ENCODE assay signal across 9 cellular contexts in genomic region chr15:29571728-29572454, GRCh38.
DNase-seq lines count a peak whose midpoint lies in the region; ATAC-seq, FAIRE-seq and TF ChIP-seq lines count a peak whose summit lies in the region.
"Had no signal": no experiment of that assay in that cellular context is flagged by ENCODE, and none has a peak within 500 bp of the region (broad histone marks: within the 10 kb centered on the region; RNA-seq: fewer than 3 reads in every experiment).

No MANE protein-coding gene starts in this region.

- H3K4me1 ChIP-seq in thoracic aorta (ENCODE audit: control insufficient read depth in 1 of 2, low read depth in 2 of 2) = peaks cover 0 to 5% of the 10 kb centered on the region in 2 donors

- no peaks in the 10 kb centered on the region for H3K4me1 Mint-ChIP-seq in activated T-cell treated with anti-CD3 and anti-CD28 coated beads, Interleukin-2, amount 50 U/mL, for 72 hours (ENCODE audit: low read depth)
- peaks cover 3% of the 10 kb centered on the region for H3K4me1 Mint-ChIP-seq in activated T-helper 2 cell treated with anti-CD3 and anti-CD28 coated beads, Interferon-gamma antibody, Interleukin-2, Interleukin-4, amounts not matched to agents 10 μg/mL and 5 μg/mL and 100 μg/mL, durations not matched to agents 14 hours and 24 hours and 36 hours (ENCODE audit: low read depth)

- no peaks in the 10 kb centered on the region for H3K27me3 ChIP-seq in thoracic aorta (replicated peaks; ENCODE audit: insufficient read depth)

- no peak overlapping the region for H3K27ac ChIP-seq in thoracic aorta

- H3K27me3 Mint-ChIP-seq in activated T-cell treated with anti-CD3 and anti-CD28 coated beads, Interleukin-2, amount 50 U/mL, for 72 hours (ENCODE audit: low read depth) = peaks cover 71% of the 10 kb centered on the region
- peaks cover 59% of the 10 kb centered on the region for H3K27me3 Mint-ChIP-seq in activated T-helper 2 cell treated with anti-CD3 and anti-CD28 coated beads, Interferon-gamma antibody, Interleukin-2, Interleukin-4, amounts not matched to agents 10 μg/mL and 5 μg/mL and 100 μg/mL, durations not matched to agents 14 hours and 24 hours and 36 hours (ENCODE audit: low read depth)

- no peaks in the 10 kb centered on the region for H3K36me3 ChIP-seq in thoracic aorta

- intact Hi-C loops in activated T-helper 2 cell treated with anti-CD3 and anti-CD28 coated beads, Interferon-gamma antibody, Interleukin-2, Interleukin-4, amounts not matched to agents 10 μg/mL and 5 μg/mL and 100 μg/mL, durations not matched to agents 14 hours and 24 hours and 36 hours (cut with micrococcal nuclease) = no loop called here

- no peak for ATAC-seq in activated T-cell treated with anti-CD3 and anti-CD28 coated beads, Interleukin-2, amount 50 U/mL, for 72 hours (replicated peaks in 1 of 2)
- ATAC-seq in thoracic aorta (ENCODE audit: insufficient number of reproducible peaks, low FRiP score, low read depth) = no peak

- DNase-seq in activated T-cell treated with anti-CD3 and anti-CD28 coated beads, Interleukin-2, amount 50 U/mL, for 72 hours = no peak
- DNase-seq in activated T-cell treated with anti-CD3 and anti-CD28 coated beads, Interleukin-2, amount 50 U/mL, for 48 hours = no peak
- no peak for DNase-seq in activated T-helper 2 cell treated with anti-CD3 and anti-CD28 coated beads, Interferon-gamma antibody, Interleukin-2, Interleukin-4, amounts not matched to agents 10 μg/mL and 5 μg/mL and 100 μg/mL, durations not matched to agents 14 hours and 24 hours and 36 hours (ENCODE audit: low spot score)
- DNase-seq in kidney glomerular epithelial cell (lab: John Stamatoyannopoulos, UW) (peak; percentile 48), thoracic aorta (ENCODE audit: low spot score) (no peak), occipital lobe (lab: John Stamatoyannopoulos, UW) (no peak), GM19239 (ENCODE audit: insufficient read length, low spot score) (no peak), GM19238 (ENCODE audit: insufficient read length, low spot score) (no peak)
- DNase-seq: CD8-positive, alpha-beta memory T cell had no signal

- no peak overlapping the region for H3K27ac Mint-ChIP-seq in activated T-cell treated with anti-CD3 and anti-CD28 coated beads, Interleukin-2, amount 50 U/mL, for 72 hours
- H3K27ac Mint-ChIP-seq in activated T-helper 2 cell treated with anti-CD3 and anti-CD28 coated beads, Interferon-gamma antibody, Interleukin-2, Interleukin-4, amounts not matched to agents 10 μg/mL and 5 μg/mL and 100 μg/mL, durations not matched to agents 14 hours and 24 hours and 36 hours = no peak overlapping the region
- H3K27ac Mint-ChIP-seq: CD8-positive, alpha-beta memory T cell had no signal

- peak overlapping the region; percentile 71 for H3K4me3 ChIP-seq in thoracic aorta

- no peaks in the 10 kb centered on the region for H3K9me3 ChIP-seq in thoracic aorta

- no peaks in the 10 kb centered on the region for H3K36me3 Mint-ChIP-seq in activated T-cell treated with anti-CD3 and anti-CD28 coated beads, Interleukin-2, amount 50 U/mL, for 72 hours (ENCODE audit: insufficient read depth in 2 of 2)
- H3K36me3 Mint-ChIP-seq in activated T-helper 2 cell treated with anti-CD3 and anti-CD28 coated beads, Interferon-gamma antibody, Interleukin-2, Interleukin-4, amounts not matched to agents 10 μg/mL and 5 μg/mL and 100 μg/mL, durations not matched to agents 14 hours and 24 hours and 36 hours (ENCODE audit: low read depth) = no peaks in the 10 kb centered on the region
- H3K36me3 Mint-ChIP-seq: CD8-positive, alpha-beta memory T cell had no signal

- H3K9me3 Mint-ChIP-seq in activated T-cell treated with anti-CD3 and anti-CD28 coated beads, Interleukin-2, amount 50 U/mL, for 72 hours = peaks cover 0 to 2% of the 10 kb centered on the region in 2 donors
- no peaks in the 10 kb centered on the region for H3K9me3 Mint-ChIP-seq in activated T-helper 2 cell treated with anti-CD3 and anti-CD28 coated beads, Interferon-gamma antibody, Interleukin-2, Interleukin-4, amounts not matched to agents 10 μg/mL and 5 μg/mL and 100 μg/mL, durations not matched to agents 14 hours and 24 hours and 36 hours

- TF ChIP-seq CTCF in thoracic aorta (IDR thresholded peaks at IDR 0.05) = no peak

- FAIRE-seq in GM19239 (lab: Jason Lieb, UNC) = no peak

- H3K4me3 Mint-ChIP-seq in activated T-cell treated with anti-CD3 and anti-CD28 coated beads, Interleukin-2, amount 50 U/mL, for 72 hours = peak overlapping the region; percentile 51 to 54
- H3K4me3 Mint-ChIP-seq in activated T-helper 2 cell treated with anti-CD3 and anti-CD28 coated beads, Interferon-gamma antibody, Interleukin-2, Interleukin-4, amounts not matched to agents 10 μg/mL and 5 μg/mL and 100 μg/mL, durations not matched to agents 14 hours and 24 hours and 36 hours (ENCODE audit: low read depth) = peak overlapping the region; percentile 27
